Comparison of ENCODE assay signal across 7 cellular contexts in genomic region chr1:16153999-16154673, GRCh38. TPM values are rescaled to one million over a fixed set of nuclear protein-coding genes. Genes with fewer than 3 reads are reported as not detected.
DNase-seq lines count a peak whose midpoint lies in the region; ATAC-seq and TF ChIP-seq lines count a peak whose summit lies in the region.

No MANE protein-coding gene starts in this region.

- H3K36me3 Mint-ChIP-seq in brain, result no peaks in the 10 kb centered on the region
- no peaks in the 10 kb centered on the region for H3K36me3 Mint-ChIP-seq in stimulated activated memory B cell treated with anti-CD40 and anti-IgM and Interleukin-4, amounts not matched to agents 10 μg/mL and 1 μg/mL and 100 μg/mL, for 72 hours

- H3K9me3 Mint-ChIP-seq in brain, result no peaks in the 10 kb centered on the region
- H3K9me3 Mint-ChIP-seq in stimulated activated memory B cell treated with anti-CD40 and anti-IgM and Interleukin-4, amounts not matched to agents 10 μg/mL and 1 μg/mL and 100 μg/mL, for 72 hours, result no peaks in the 10 kb centered on the region

- 15% methylated on average over 15 of the region's 17 CpGs for WGBS in HUES64

- H3K4me1 Mint-ChIP-seq in brain, result peaks cover 62% of the 10 kb centered on the region
- H3K4me1 Mint-ChIP-seq in stimulated activated memory B cell treated with anti-CD40 and anti-IgM and Interleukin-4, amounts not matched to agents 10 μg/mL and 1 μg/mL and 100 μg/mL, for 72 hours, result peaks cover 38% of the 10 kb centered on the region

- H3K27ac ChIP-seq in HUES64 (ENCODE audit: low read depth, low read length) (no peak overlapping the region), layer of hippocampus (ENCODE audit: low read depth, low read length) (peak overlapping the region; percentile 18)

- H3K27ac Mint-ChIP-seq in brain, result peak overlapping the region in 4 of 5 experiments; percentile 95 to 97 (median 96)
- H3K27ac Mint-ChIP-seq in stimulated activated memory B cell treated with anti-CD40 and anti-IgM and Interleukin-4, amounts not matched to agents 10 μg/mL and 1 μg/mL and 100 μg/mL, for 72 hours, result no peak overlapping the region

- H3K36me3 ChIP-seq in HUES64 (ENCODE audit: insufficient read depth, low read length), result peaks cover 21% of the 10 kb centered on the region

- TF ChIP-seq CTCF in brain (conservative IDR thresholded peaks at IDR 0.05), result no peak

- H3K4me1 ChIP-seq in HUES64 (ENCODE audit: insufficient read depth, low read length), result peaks cover 40% of the 10 kb centered on the region

- no peak for DNase-seq in NCI-H146 (lab: John Stamatoyannopoulos, UW)
- no peak for DNase-seq in stimulated activated CD4-positive, alpha-beta T cell treated with anti-CD3 and anti-CD28 coated beads, Interleukin-12 subunit alpha, Interleukin-12 subunit beta, amount 100 ng/mL, for 4 hours

- H3K27me3 Mint-ChIP-seq in brain, result no peaks in the 10 kb centered on the region
- peaks cover 64% of the 10 kb centered on the region for H3K27me3 Mint-ChIP-seq in stimulated activated memory B cell treated with anti-CD40 and anti-IgM and Interleukin-4, amounts not matched to agents 10 μg/mL and 1 μg/mL and 100 μg/mL, for 72 hours

- H3K9me3 ChIP-seq in HUES64 (ENCODE audit: insufficient read depth, low read depth, low read length), result no peaks in the 10 kb centered on the region

- no peak for ATAC-seq in stimulated activated memory B cell treated with anti-CD40 and anti-IgM and Interleukin-4, amounts not matched to agents 10 μg/mL and 1 μg/mL and 100 μg/mL, for 72 hours
- ATAC-seq in HG03565 (IDR thresholded peaks at IDR 0.05; ENCODE audit: unreplicated experiment), result no peak

- peaks cover 3% of the 10 kb centered on the region; the same call in 1 of the 2 replicates for H3K27me3 ChIP-seq in HUES64 (ENCODE audit: insufficient read depth, low read length)
- H3K27me3 ChIP-seq in layer of hippocampus (ENCODE audit: control insufficient read depth, insufficient read depth, low read length), result peaks cover 14% of the 10 kb centered on the region

- peak overlapping the region; percentile 22 to 89 (median 87) for H3K4me3 Mint-ChIP-seq in brain
- H3K4me3 Mint-ChIP-seq in stimulated activated memory B cell treated with anti-CD40 and anti-IgM and Interleukin-4, amounts not matched to agents 10 μg/mL and 1 μg/mL and 100 μg/mL, for 72 hours, result peak overlapping the region; percentile 33

- H3K9ac ChIP-seq in HUES64 (ENCODE audit: low read depth, low read length), result peak overlapping the region; percentile 91; the same call in 1 of the 2 replicates

- peak overlapping the region; percentile 82 for H3K4me3 ChIP-seq in HUES64 (ENCODE audit: low read length)

RNA-seq across cellular contexts. Expression of gene EPHA2, which starts 1.7 kb away (rescaled TPM):
- 28.0 TPM for polyA plus RNA-seq in HUES64 (2013, experiment 1 of 2)
- 32.0 TPM for polyA plus RNA-seq in HUES64 (2013, experiment 2 of 2)
- 2.6 TPM for polyA plus RNA-seq in brain (ENCODE audit: insufficient read depth, low read depth, low replicate concordance)

RNA-seq across cellular contexts. Expression of gene ARHGEF19, which starts 58.3 kb away (rescaled TPM):
- 12.8 TPM for polyA plus RNA-seq in HUES64 (2013, experiment 1 of 2)
- polyA plus RNA-seq in HUES64 (2013, experiment 2 of 2), result 15.7 TPM
- polyA plus RNA-seq in brain (ENCODE audit: insufficient read depth, low read depth, low replicate concordance), result 33.6 TPM
